ENCODE assay signal across 8 cellular contexts in the genomic region with DNA sequence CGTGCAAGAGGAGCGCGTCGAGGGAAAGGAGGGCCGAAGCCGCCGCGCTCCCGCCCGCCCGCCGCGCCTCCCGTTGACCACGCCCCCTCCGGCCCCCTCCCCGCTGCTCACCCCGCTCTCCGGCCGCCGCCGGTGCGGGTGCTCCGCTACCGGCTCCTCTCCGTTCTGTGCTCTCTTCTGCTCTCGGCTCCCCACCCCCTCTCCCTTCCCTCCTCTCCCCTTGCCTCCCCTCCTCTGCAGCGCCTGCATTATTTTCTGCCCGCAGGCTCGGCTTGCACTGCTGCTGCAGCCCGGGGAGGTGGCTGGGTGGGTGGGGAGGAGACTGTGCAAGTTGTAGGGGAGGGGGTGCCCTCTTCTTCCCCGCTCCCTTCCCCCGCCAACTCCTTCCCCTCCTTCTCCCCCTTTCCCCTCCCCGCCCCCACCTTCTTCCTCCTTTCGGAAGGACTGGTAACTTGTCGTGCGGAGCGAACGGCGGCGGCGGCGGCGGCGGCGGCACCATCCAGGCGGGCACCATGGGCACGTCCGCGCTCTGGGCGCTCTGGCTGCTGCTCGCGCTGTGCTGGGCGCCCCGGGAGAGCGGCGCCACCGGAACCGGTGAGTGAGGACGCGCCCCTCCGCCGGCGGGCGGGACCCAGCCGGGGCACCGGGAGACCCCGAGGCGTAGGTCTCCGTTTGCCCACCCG. TPM values are rescaled to one million over a fixed set of nuclear protein-coding genes. Genes with fewer than 3 reads are reported as not detected.
DNase-seq lines count a peak whose midpoint lies in the region; ATAC-seq and TF ChIP-seq lines count a peak whose summit lies in the region.

A gene (plus strand): TSS at position 110 of the 683 bp plus-strand sequence. CDS start 403 bp downstream, at position 513.

- ATAC-seq in GM21390 (IDR thresholded peaks at IDR 0.05; ENCODE audit: unreplicated experiment) (peak; percentile 33), left lung (peak; percentile 63)

- H3K36me3 ChIP-seq in left lung = no peaks in the 10 kb centered on the region

- TF ChIP-seq CTCF in coronary artery (IDR thresholded peaks at IDR 0.05) = no peak
- no peak for TF ChIP-seq CTCF in left lung (IDR thresholded peaks at IDR 0.05)

- H3K4me3 ChIP-seq in coronary artery (peak within 1 kb of the TSS; percentile 86), left lung (peak within 1 kb of the TSS; percentile 70 to 87)

- intact Hi-C loops in left lung (cut with DNase I) = no loop called here

- H3K27me3 ChIP-seq in left lung = peaks cover 4 to 62% of the 10 kb centered on the region in 2 donors

- H3K9me3 ChIP-seq in left lung = no peaks in the 10 kb centered on the region

- H3K4me1 ChIP-seq in left lung = peaks cover 0 to 28% of the 10 kb centered on the region in 2 donors

- H3K27ac ChIP-seq in coronary artery = peak within 1 kb of the TSS; percentile 72 to 89
- peak within 1 kb of the TSS; percentile 76 to 86 for H3K27ac ChIP-seq in left lung

- DNase-seq in DMS79 (lab: John Stamatoyannopoulos, UW) = peak; percentile 26
- DNase-seq in HuH-7 (ENCODE audit: low spot score) = peak; percentile 34
- peak; percentile 38 for DNase-seq in T1000 (lab: John Stamatoyannopoulos, UW)
- DNase-seq in coronary artery (ENCODE audit: low spot score) = peak; percentile 74
- DNase-seq in left lung = peak; percentile 60 to 84
- peak; percentile 9 for DNase-seq in stimulated activated CD4-positive, alpha-beta T cell treated with anti-CD3 and anti-CD28 coated beads, Interleukin-4, amount 100 ng/mL, for 24 hours
- no peak for DNase-seq in Kasumi-1 (lab: John Stamatoyannopoulos, UW)

RNA-seq across cellular contexts. Expression of the gene that starts here (rescaled TPM):
- 10 to 100 TPM; 19.8 to 20.8 TPM for total RNA-seq in left lung

Comparison
In these comparisons a context has a peak if more than half of its experiments do, and no peak if none do; other contexts are left out.
1. DNase-seq: peak in DMS79 (single experiment), HuH-7 (single experiment), T1000 (single experiment), coronary artery (single experiment), left lung (2 of 2) and stimulated activated CD4-positive, alpha-beta T cell treated with anti-CD3 and anti-CD28 coated beads, Interleukin-4, amount 100 ng/mL, for 24 hours (single experiment); none in Kasumi-1 (0 of 2).